8 cellular contexts compared by ENCODE assay signal in genomic region chr4:44354172-44354571, GRCh38.
"Had no signal": no experiment of that assay in that cellular context is flagged by ENCODE, and none has a peak within 500 bp of the region (broad histone marks: within the 10 kb centered on the region; RNA-seq: fewer than 3 reads in every experiment).

No MANE protein-coding gene starts in this region.

- H2AFZ ChIP-seq: GM23248, GM23338 had no signal

- H3K9ac ChIP-seq: GM23248 had no signal

- DNase-seq: GM23248, GOT3, H7, HCEC 1CT, HFFc6 had no signal

- H3K27ac ChIP-seq: GM23248 had no signal

- H3K4me3 Mint-ChIP-seq: GM23338, HFFc6 had no signal

- H3K36me3 ChIP-seq: HAP-1 had no signal

- H3K4me3 ChIP-seq: GM23248, GM23338, HAP-1 had no signal

- H3K9me3 Mint-ChIP-seq: GM23338 had no signal

- ATAC-seq: GM23338, HCT116 had no signal

- H3K27ac Mint-ChIP-seq: GM23338, HFFc6 had no signal

- H3K4me2 ChIP-seq: GM23338 had no signal

- H3K4me1 ChIP-seq: HAP-1 had no signal

- H3K9me3 ChIP-seq: HAP-1 had no signal
